26 cellular contexts compared by ENCODE assay signal in genomic region chr3:126885425-126885824, GRCh38.
"Had no signal": no experiment of that assay in that cellular context is flagged by ENCODE, and none has a peak within 500 bp of the region (broad histone marks: within the 10 kb centered on the region; RNA-seq: fewer than 3 reads in every experiment).

No MANE protein-coding gene starts in this region.

- H3K27me3 ChIP-seq: brain microvascular endothelial cell, esophagus squamous epithelium, gastroesophageal sphincter had no signal

- H3K4me1 ChIP-seq: gastroesophageal sphincter had no signal

- DNase-seq: activated CD4-positive, alpha-beta memory T cell treated with anti-CD3 and anti-CD28 coated beads for 36 hours; activated CD4-positive, alpha-beta T cell treated with anti-CD3 and anti-CD28 coated beads for 36 hours; activated CD4-positive, alpha-beta T cell treated with anti-CD3 and anti-CD28 coated beads, Interleukin-2, amount 10 ng/mL, durations not matched to agents 24 days and 14 days; activated CD4-positive, CD25-positive, alpha-beta regulatory T cell; activated CD4-positive, CD25-positive, alpha-beta regulatory T cell treated with anti-CD3 and anti-CD28 coated beads, Interleukin-2, amount 50 U/mL, for 72 hours; activated CD8-positive, alpha-beta memory T cell treated with anti-CD3 and anti-CD28 coated beads, Interleukin-2, amount 10 ng/mL, durations not matched to agents 7 days and 5 days; activated CD8-positive, alpha-beta memory T cell treated with anti-CD3 and anti-CD28 coated beads, Interleukin-2, amount 50 U/mL, for 4 hours; activated CD8-positive, alpha-beta T cell treated with anti-CD3 and anti-CD28 coated beads, Interleukin-2, amount 10 ng/mL, durations not matched to agents 7 days and 5 days; activated gamma-delta T cell; activated naive CD4-positive, alpha-beta T cell; activated naive CD4-positive, alpha-beta T cell treated with anti-CD3 and anti-CD28 coated beads, Interleukin-2, amount 10 ng/mL, durations not matched to agents 7 days and 5 days; activated naive CD8-positive, alpha-beta T cell treated with anti-CD3 and anti-CD28 coated beads, Interleukin-2, amount 10 ng/mL, durations not matched to agents 7 days and 5 days; activated T-cell treated with anti-CD3 and anti-CD28 coated beads for 4 hours; activated T-cell treated with anti-CD3 and anti-CD28 coated beads, Interleukin-2, amount 50 U/mL, for 24 hours; activated T-cell treated with anti-CD3 and anti-CD28 coated beads, Interleukin-2, amount 50 U/mL, for 72 hours; amniotic stem cell; anterior cingulate cortex; brain microvascular endothelial cell; caudate nucleus; effector CD8-positive, alpha-beta T cell; esophagus squamous epithelium; foreskin melanocyte; T-helper 2 cell had no signal

- ATAC-seq: activated CD4-positive, alpha-beta T cell treated with anti-CD3 and anti-CD28 coated beads for 36 hours; activated CD8-positive, alpha-beta memory T cell treated with anti-CD3 and anti-CD28 coated beads, Interleukin-2, amount 10 ng/mL, durations not matched to agents 7 days and 5 days; activated CD8-positive, alpha-beta T cell treated with anti-CD3 and anti-CD28 coated beads, Interleukin-2, amount 10 ng/mL, durations not matched to agents 7 days and 5 days; activated naive CD4-positive, alpha-beta T cell treated with anti-CD3 and anti-CD28 coated beads, Interleukin-2, amount 50 U/mL, for 72 hours; activated T-cell treated with anti-CD3 and anti-CD28 coated beads, Interleukin-2, amount 50 U/mL, for 72 hours; gastroesophageal sphincter had no signal

- H3K9me3 ChIP-seq: esophagus squamous epithelium, gastroesophageal sphincter had no signal

- H3K4me3 ChIP-seq: esophagus squamous epithelium, gastroesophageal sphincter had no signal

- H3K36me3 ChIP-seq: brain microvascular endothelial cell, esophagus squamous epithelium had no signal

- H3K27ac ChIP-seq: brain microvascular endothelial cell, epithelial cell of prostate, esophagus squamous epithelium, gastroesophageal sphincter had no signal
